In genomic region chr2:64975232-64975791, GRCh38 we compare ENCODE assay signal across 9 cellular contexts. TPM values are rescaled to one million over a fixed set of nuclear protein-coding genes. Genes with fewer than 3 reads are reported as not detected.
DNase-seq lines count a peak whose midpoint lies in the region; ATAC-seq, FAIRE-seq and TF ChIP-seq lines count a peak whose summit lies in the region.
"Had no signal": no experiment of that assay in that cellular context is flagged by ENCODE, and none has a peak within 500 bp of the region (broad histone marks: within the 10 kb centered on the region; RNA-seq: fewer than 3 reads in every experiment).

No MANE protein-coding gene starts in this region.

- ATAC-seq in A549: peak; percentile 88 to 94
- no peak for ATAC-seq in GM19035 (IDR thresholded peaks at IDR 0.05; ENCODE audit: unreplicated experiment)

- H3K36me3 ChIP-seq in kidney epithelial cell (ENCODE audit: control insufficient read depth, insufficient read depth, low read length): no peaks in the 10 kb centered on the region

- TF ChIP-seq CTCF in A549 (IDR thresholded peaks at IDR 0.05) (no peak), choroid plexus epithelial cell (conservative IDR thresholded peaks at IDR 0.05; ENCODE audit: low read depth, low read length) (no peak), kidney epithelial cell (IDR thresholded peaks at IDR 0.05; ENCODE audit: insufficient read depth, low read length, poor library complexity, severe bottlenecking) (no peak)

- H3K27ac ChIP-seq in A549: peak overlapping the region; percentile 32 to 75

- no peaks in the 10 kb centered on the region for H3K27me3 ChIP-seq in kidney epithelial cell (ENCODE audit: control insufficient read depth, insufficient read depth, low read length)

- peak; percentile 66 to 86 for DNase-seq in A549 (ENCODE audit: low read depth in 1 of 2, low spot score in 1 of 2)
- peak; percentile 45 for DNase-seq in NCI-H2029 (lab: John Stamatoyannopoulos, UW)
- peak; percentile 57 for DNase-seq in choroid plexus epithelial cell (ENCODE audit: low read depth)
- peak; percentile 75 for DNase-seq in kidney epithelial cell (ENCODE audit: low read depth)
- DNase-seq in activated CD8-positive, alpha-beta memory T cell treated with anti-CD3 and anti-CD28 coated beads, Interleukin-2, amount 50 U/mL, for 4 hours: no peak
- DNase-seq in activated CD8-positive, alpha-beta memory T cell treated with anti-CD3 and anti-CD28 coated beads for 24 hours: no peak
- DNase-seq in GM12891 (ENCODE audit: insufficient read length, low spot score): no peak
- DNase-seq: stimulated activated naive CD4-positive, alpha-beta T cell had no signal

- 0 out of 5 replicates have a peak, but pooled peaks of 1 of the 2 experiments have one; percentile 23 for TF ChIP-seq RAD21 in A549 (conservative IDR thresholded peaks at IDR 0.05 in 1 of 2, IDR thresholded peaks at IDR 0.05 in 1 of 2)

- no peak overlapping the region for H3K4me3 ChIP-seq in A549
- no peak overlapping the region for H3K4me3 ChIP-seq in choroid plexus epithelial cell (ENCODE audit: low read depth, low read length)
- H3K4me3 ChIP-seq in kidney epithelial cell (ENCODE audit: low read depth, low read length): no peak overlapping the region

- FAIRE-seq in A549 (lab: Jason Lieb, UNC): peak; percentile 84
- FAIRE-seq in GM12891 (lab: Jason Lieb, UNC): no peak

- WGBS in A549 (ENCODE audit: missing lambda C conversion rate): 2% methylated on average over 4 of the region's 4 CpGs

- TF ChIP-seq EP300 in A549 (IDR thresholded peaks at IDR 0.05): peak; percentile 45 to 52; a peak in 3 of 5 replicates

- POLR2A ChIA-PET in A549 (lab: Yijun Ruan, JAX): interaction anchor here (1.7 to 1.9 kb wide), 2 partner anchors 13 to 15 kb away, joined by 5 to 6 read pairs; no protein-coding TSS in a partner anchor

- H3K4me1 ChIP-seq in A549: peaks cover 50% of the 10 kb centered on the region

- H3K4me2 ChIP-seq in A549: peak overlapping the region; percentile 58

- no peak for TF ChIP-seq POLR2A in A549 (IDR thresholded peaks at IDR 0.05; ENCODE audit: low read length)
- TF ChIP-seq POLR2A in GM12891 (IDR thresholded peaks at IDR 0.05; ENCODE audit: low read depth, low read length): no peak

- CTCF ChIA-PET in A549 (lab: Yijun Ruan, JAX): interaction anchor here (1.8 kb wide), 1 partner anchor 58 kb away, joined by 10 read pairs; no protein-coding TSS in a partner anchor

- H3K9me3 ChIP-seq in A549: no peaks in the 10 kb centered on the region

TF ChIP-seq in A549, 52 proteins besides CTCF, POLR2A, EP300 and RAD21 (continues in another document):
- TF ChIP-seq ZNF302 (CRISPR knock-in tag; IDR thresholded peaks at IDR 0.05): no peak
- peak; percentile 38; the same call in 1 of the 2 replicates for TF ChIP-seq NFE2L2 (conservative IDR thresholded peaks at IDR 0.05; ENCODE audit: low read length)
- peak; percentile 80; the same call in 1 of the 2 replicates for TF ChIP-seq GATA3 (IDR thresholded peaks at IDR 0.05; ENCODE audit: borderline replicate concordance)
- TF ChIP-seq SMC3 (IDR thresholded peaks at IDR 0.05): 0 out of 3 replicates have a peak, but pooled peaks have one; percentile 28
- TF ChIP-seq BHLHE40 (IDR thresholded peaks at IDR 0.05; ENCODE audit: low read depth, low read length): 0 out of 2 replicates have a peak, but pooled peaks have one; percentile 21
- no peak for TF ChIP-seq HMGXB4 (CRISPR knock-in tag; IDR thresholded peaks at IDR 0.05; ENCODE audit: borderline replicate concordance)
- peak; percentile 44; the same call in 1 of the 3 replicates for TF ChIP-seq BCL3 (IDR thresholded peaks at IDR 0.05)
- TF ChIP-seq MAFK (IDR thresholded peaks at IDR 0.05; ENCODE audit: partially characterized antibody): peak; percentile 48
- TF ChIP-seq FOSB (CRISPR knock-in tag; IDR thresholded peaks at IDR 0.05): no peak
- no peak for TF ChIP-seq ZC3H11A (IDR thresholded peaks at IDR 0.05)

TF ChIP-seq in GM12891, 5 proteins besides CTCF, POLR2A, EP300 and RAD21:
- no peak for TF ChIP-seq PAX5 (IDR thresholded peaks at IDR 0.05; ENCODE audit: insufficient read depth, low read length, severe bottlenecking)

RNA-seq across cellular contexts. Expression of gene SLC1A4, which starts 13.9 kb away (rescaled TPM):
- polyA plus RNA-seq in A549 (2011; rRNA removed) (22.9 and 26.4 TPM in 2 replicates), A549 (2017; fragmentation: RNase III; extraction: RNeasy Plus Mini Kit Qiagen cat#74134 plus additional on column Dnase treatment) (9.1 to 10.4 TPM (median 9.5 TPM) in 3 replicates)
- polyA plus RNA-seq in A549 (2012; cell fraction: cytosol; rRNA removed): 7.2 and 7.3 TPM in 2 replicates
- 16.4 and 20.7 TPM in 2 replicates for polyA plus RNA-seq in A549 (2012; cell fraction: nucleus; rRNA removed)
- 37.4 and 42.1 TPM in 2 replicates for polyA minus RNA-seq in A549 (2011; rRNA and poly(A)+ RNA removed)
- total RNA-seq in kidney epithelial cell: 45.0 and 45.5 TPM in 2 replicates
- 25.7 TPM for polyA plus RNA-seq in GM12891 (2012; ENCODE audit: low read depth, missing spikeins)

Comparison
In these comparisons a context has a peak if more than half of its experiments do, and no peak if none do; other contexts are left out.
1. DNase-seq: peak in A549 (2 of 2), NCI-H2029 (single experiment), choroid plexus epithelial cell (single experiment) and kidney epithelial cell (single experiment); none in activated CD8-positive, alpha-beta memory T cell treated with anti-CD3 and anti-CD28 coated beads, Interleukin-2, amount 50 U/mL, for 4 hours (single experiment), activated CD8-positive, alpha-beta memory T cell treated with anti-CD3 and anti-CD28 coated beads for 24 hours (single experiment) and GM12891 (single experiment).